24 cellular contexts compared by ENCODE assay signal in genomic region chr5:88770290-88771257, GRCh38.
DNase-seq lines count a peak whose midpoint lies in the region; ATAC-seq and TF ChIP-seq lines count a peak whose summit lies in the region.
"Had no signal": no experiment of that assay in that cellular context is flagged by ENCODE, and none has a peak within 500 bp of the region (broad histone marks: within the 10 kb centered on the region; RNA-seq: fewer than 3 reads in every experiment).

No MANE protein-coding gene starts in this region.

- TF ChIP-seq POLR2A in heart left ventricle (IDR thresholded peaks at IDR 0.05) = no peak

- peak; percentile 20 for DNase-seq in CD1c-positive myeloid dendritic cell (ENCODE audit: extremely low spot score)
- DNase-seq in LHCN-M2 (ENCODE audit: low read depth) = peak; percentile 30
- DNase-seq in astrocyte of the spinal cord (ENCODE audit: low read depth, low spot score) = peak; percentile 27
- no peak for DNase-seq in memory B cell (ENCODE audit: low spot score in 2 of 2)
- no peak for DNase-seq in cortex of kidney (lab: John Stamatoyannopoulos, UW)
- no peak for DNase-seq in heart left ventricle
- no peak for DNase-seq in kidney glomerular epithelial cell (lab: John Stamatoyannopoulos, UW)
- DNase-seq: activated CD4-positive, alpha-beta T cell treated with anti-CD3 and anti-CD28 coated beads for 36 hours; body of pancreas; CD4-positive, CD25-positive, alpha-beta regulatory T cell; DMS153; foreskin melanocyte; H9; mammary epithelial cell; NCI-H1105; NCI-H2107; NCI-H524; right cardiac atrium; stimulated activated CD4-positive, alpha-beta T cell treated with anti-CD3 and anti-CD28 coated beads, Interleukin-15, amount 100 ng/mL, for 24 hours; testis had no signal

- H3K27ac ChIP-seq in heart left ventricle = no peak overlapping the region
- H3K27ac ChIP-seq: A549, body of pancreas, RWPE1, testis had no signal

- intact Hi-C loops in heart left ventricle (cut with DNase I) = no loop called here

- H3K4me3 Mint-ChIP-seq in memory B cell = no peak overlapping the region
- H3K4me3 Mint-ChIP-seq: activated CD4-positive, alpha-beta T cell treated with anti-CD3 and anti-CD28 coated beads for 36 hours; CD4-positive, CD25-positive, alpha-beta regulatory T cell; H9 had no signal

- no peaks in the 10 kb centered on the region for H3K27me3 ChIP-seq in heart left ventricle
- H3K27me3 ChIP-seq: body of pancreas, testis had no signal

- H3K27ac Mint-ChIP-seq in memory B cell = peak overlapping the region; percentile 68
- H3K27ac Mint-ChIP-seq: activated CD4-positive, alpha-beta T cell treated with anti-CD3 and anti-CD28 coated beads for 36 hours; activated naive CD4-positive, alpha-beta T cell treated with anti-CD3 and anti-CD28 coated beads, Interleukin-2, amount 50 U/mL, for 72 hours; CD4-positive, CD25-positive, alpha-beta regulatory T cell; H9 had no signal

- H3K27me3 Mint-ChIP-seq in memory B cell = no peaks in the 10 kb centered on the region
- H3K27me3 Mint-ChIP-seq: CD4-positive, CD25-positive, alpha-beta regulatory T cell had no signal

- H3K36me3 Mint-ChIP-seq in memory B cell = peaks cover 59% of the 10 kb centered on the region
- H3K36me3 Mint-ChIP-seq: activated naive CD4-positive, alpha-beta T cell treated with anti-CD3 and anti-CD28 coated beads, Interleukin-2, amount 50 U/mL, for 72 hours; CD4-positive, CD25-positive, alpha-beta regulatory T cell had no signal

- ATAC-seq in memory B cell (ENCODE audit: low read depth) = peak; percentile 59
- ATAC-seq in heart left ventricle = no peak
- no peak for ATAC-seq in GM19328 (IDR thresholded peaks at IDR 0.05; ENCODE audit: unreplicated experiment)
- ATAC-seq: A549; activated CD4-positive, alpha-beta T cell treated with anti-CD3 and anti-CD28 coated beads for 36 hours; activated naive CD4-positive, alpha-beta T cell treated with anti-CD3 and anti-CD28 coated beads, Interleukin-2, amount 50 U/mL, for 72 hours; body of pancreas; right cardiac atrium had no signal

- H3K9me3 Mint-ChIP-seq in memory B cell = no peaks in the 10 kb centered on the region
- H3K9me3 Mint-ChIP-seq: H9 had no signal

- H3K9me3 ChIP-seq in heart left ventricle = no peaks in the 10 kb centered on the region
- H3K9me3 ChIP-seq: A549, body of pancreas, testis had no signal

- no peak overlapping the region for H3K4me3 ChIP-seq in astrocyte of the spinal cord (ENCODE audit: low read depth, low read length)
- no peak overlapping the region for H3K4me3 ChIP-seq in heart left ventricle
- H3K4me3 ChIP-seq: A549, body of pancreas, testis had no signal

- H3K36me3 ChIP-seq in heart left ventricle = peaks cover 0 to 39% (median 24%) of the 10 kb centered on the region in 9 donors

- peaks cover 40% of the 10 kb centered on the region for H3K4me1 Mint-ChIP-seq in memory B cell
- H3K4me1 Mint-ChIP-seq: activated CD4-positive, alpha-beta T cell treated with anti-CD3 and anti-CD28 coated beads for 36 hours; CD4-positive, CD25-positive, alpha-beta regulatory T cell; H9 had no signal

- TF ChIP-seq CTCF in astrocyte of the spinal cord (IDR thresholded peaks at IDR 0.05; ENCODE audit: low read depth, low read length) (no peak), heart left ventricle (IDR thresholded peaks at IDR 0.05) (no peak)

- 92 to 95% (median 94%) methylated on average over 8 of the region's 8 CpGs for WGBS in heart left ventricle, 4 donors

- peaks cover 0 to 29% (median 9%) of the 10 kb centered on the region in 12 donors for H3K4me1 ChIP-seq in heart left ventricle
- H3K4me1 ChIP-seq: A549, body of pancreas had no signal

- in situ Hi-C loops in astrocyte of the spinal cord (cut with HindIII; ENCODE audit: low sequenced_read_pairs) = no loop called here

Comparison
In these comparisons a context has a peak if more than half of its experiments do, and no peak if none do; other contexts are left out.
1. DNase-seq: peak in CD1c-positive myeloid dendritic cell (single experiment), LHCN-M2 (single experiment) and astrocyte of the spinal cord (single experiment); none in memory B cell (0 of 2), cortex of kidney (single experiment), heart left ventricle (0 of 5) and kidney glomerular epithelial cell (single experiment).